15 cellular contexts compared by ENCODE assay signal in the genomic region with DNA sequence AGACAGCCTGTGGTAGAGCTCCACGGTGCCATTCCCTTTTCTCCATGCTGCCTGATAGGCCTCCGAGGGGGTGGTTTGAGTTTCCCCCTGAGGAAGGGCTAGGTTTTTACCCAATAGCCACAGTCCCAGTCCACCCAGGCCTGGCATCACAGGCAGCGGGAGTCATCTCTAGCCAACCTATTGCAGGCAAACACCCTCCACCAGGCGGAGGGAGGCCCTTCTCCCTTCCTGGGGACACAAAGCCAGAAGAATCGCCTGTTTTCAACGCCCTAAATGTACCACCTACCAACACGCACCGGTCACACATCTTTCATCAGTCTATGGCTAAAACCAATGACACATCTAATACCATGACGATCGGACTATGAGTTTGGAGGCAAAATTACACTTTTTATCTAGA. TPM values are rescaled to one million over a fixed set of nuclear protein-coding genes. Genes with fewer than 3 reads are reported as not detected.
DNase-seq lines count a peak whose midpoint lies in the region; ATAC-seq and TF ChIP-seq lines count a peak whose summit lies in the region.
"Had no signal": no experiment of that assay in that cellular context is flagged by ENCODE, and none has a peak within 500 bp of the region (broad histone marks: within the 10 kb centered on the region; RNA-seq: fewer than 3 reads in every experiment).

No MANE protein-coding gene starts in this region.

- H3K79me1 ChIP-seq in trophoblast cell (ENCODE audit: low read length) = no peaks in the 10 kb centered on the region

- H3K4me1 Mint-ChIP-seq in progenitor cell of endocrine pancreas (ENCODE audit: low read depth) = peaks cover 42% of the 10 kb centered on the region

- peaks cover 47% of the 10 kb centered on the region for H3K36me3 Mint-ChIP-seq in progenitor cell of endocrine pancreas (ENCODE audit: insufficient read depth)

- POLR2A ChIA-PET in Panc1 (lab: Charles Lee) = no interaction called here

- H2BK5ac ChIP-seq in trophoblast cell (ENCODE audit: low read depth, low read length, poor library complexity) = no peak overlapping the region

- no peaks in the 10 kb centered on the region for H3K27me3 ChIP-seq in ACC112 (ENCODE audit: insufficient read depth, low read length)
- no peaks in the 10 kb centered on the region for H3K27me3 ChIP-seq in Panc1 (ENCODE audit: control insufficient read depth, insufficient read depth, low read length)
- no peaks in the 10 kb centered on the region for H3K27me3 ChIP-seq in fibroblast of lung (ENCODE audit: control insufficient read depth, insufficient read depth, low read length)
- no peaks in the 10 kb centered on the region for H3K27me3 ChIP-seq in trophoblast cell (ENCODE audit: insufficient read depth, low read length)
- H3K27me3 ChIP-seq: BLaER1 had no signal

- no peak overlapping the region for H3K4me3 Mint-ChIP-seq in progenitor cell of endocrine pancreas (ENCODE audit: low read depth)

- no peak overlapping the region for H3K14ac ChIP-seq in trophoblast cell (ENCODE audit: low read length)

- H3K27ac Mint-ChIP-seq in progenitor cell of endocrine pancreas = no peak overlapping the region

- peaks cover 96% of the 10 kb centered on the region for H3K79me2 ChIP-seq in ACC112 (ENCODE audit: control insufficient read depth, insufficient read depth, low read length, unreplicated experiment)
- H3K79me2 ChIP-seq in fibroblast of lung (ENCODE audit: control insufficient read depth, insufficient read depth, low read length) = peaks cover 95% of the 10 kb centered on the region
- H3K79me2 ChIP-seq in trophoblast cell (ENCODE audit: control insufficient read depth, insufficient read depth, low read length, poor library complexity) = peaks cover 35% of the 10 kb centered on the region

- ATAC-seq in Panc1 (no peak), GM21381 (IDR thresholded peaks at IDR 0.05; ENCODE audit: unreplicated experiment) (no peak)

- no peak overlapping the region for H2AFZ ChIP-seq in ACC112 (ENCODE audit: low read length, unreplicated experiment)
- no peak overlapping the region for H2AFZ ChIP-seq in fibroblast of lung (ENCODE audit: low read length)
- no peak overlapping the region for H2AFZ ChIP-seq in trophoblast cell (ENCODE audit: insufficient read depth, low read length, poor library complexity)

- intact Hi-C loops in Panc1 (cut with micrococcal nuclease; ENCODE audit: unreplicated experiment) = no loop called here

- no peak overlapping the region for H3K18ac ChIP-seq in trophoblast cell (ENCODE audit: low read length)

- CTCF ChIA-PET in Panc1 (lab: Charles Lee) = no interaction called here

- DNase-seq in Panc1 (ENCODE audit: low read depth, low spot score) (no peak), fibroblast of lung (ENCODE audit: low read depth in 2 of 2) (no peak), trophoblast cell (no peak), inferior parietal cortex (ENCODE audit: extremely low spot score) (no peak), progenitor cell of endocrine pancreas (ENCODE audit: low spot score, unreplicated experiment) (no peak), SKM-1 (lab: John Stamatoyannopoulos, UW; ENCODE audit: unreplicated experiment) (no peak)
- DNase-seq: GF-D8, hippocampal formation, mesendoderm, NCI-H2171 treated with DMSO at 0.1 percent for 48 hours, OCI-M1, T1000 had no signal

- H3K9ac ChIP-seq in fibroblast of lung (ENCODE audit: insufficient read depth, low read length) (no peak overlapping the region), trophoblast cell (ENCODE audit: low read length) (no peak overlapping the region)
- H3K9ac ChIP-seq: BLaER1 had no signal

- H3K4me3 ChIP-seq in ACC112 (ENCODE audit: low read depth, low read length) = no peak overlapping the region
- no peak overlapping the region for H3K4me3 ChIP-seq in Panc1 (ENCODE audit: low read depth in 2 of 2, low read length in 2 of 2)
- no peak overlapping the region for H3K4me3 ChIP-seq in fibroblast of lung (replicated peaks in 1 of 4; ENCODE audit: control extremely low read depth in 1 of 4, insufficient read depth in 1 of 4, low read depth in 3 of 4, low read length in 4 of 4)
- no peak overlapping the region for H3K4me3 ChIP-seq in trophoblast cell (ENCODE audit: low read depth, low read length)
- H3K4me3 ChIP-seq: BLaER1 had no signal

- peaks cover 49% of the 10 kb centered on the region for H3K36me3 ChIP-seq in ACC112 (ENCODE audit: insufficient read depth, low read length)
- H3K36me3 ChIP-seq in Panc1 (ENCODE audit: control insufficient read depth, insufficient read depth, low read length) = peaks cover 30% of the 10 kb centered on the region
- peaks cover 33% of the 10 kb centered on the region for H3K36me3 ChIP-seq in fibroblast of lung (ENCODE audit: control insufficient read depth, insufficient read depth, low read length)
- H3K36me3 ChIP-seq in trophoblast cell (ENCODE audit: control insufficient read depth in 1 of 2, insufficient read depth in 2 of 2, low read length in 2 of 2) = peaks cover 68 to 87% of the 10 kb centered on the region in 2 experiments

- H3K4me2 ChIP-seq in fibroblast of lung (ENCODE audit: extremely low read depth, insufficient read depth, low read length) (no peak overlapping the region), trophoblast cell (ENCODE audit: low read length) (no peak overlapping the region)
- H3K4me2 ChIP-seq: BLaER1 had no signal

- no peaks in the 10 kb centered on the region for H3K9me3 Mint-ChIP-seq in progenitor cell of endocrine pancreas (ENCODE audit: low read depth)

- H4K12ac ChIP-seq in trophoblast cell (ENCODE audit: low read depth, low read length) = no peak overlapping the region

- no peak overlapping the region for H4K8ac ChIP-seq in trophoblast cell (ENCODE audit: low read depth, low read length)

- H3K4me1 ChIP-seq in ACC112 (ENCODE audit: control insufficient read depth, insufficient read depth, low read length, unreplicated experiment) = peaks cover 49% of the 10 kb centered on the region
- peaks cover 48% of the 10 kb centered on the region for H3K4me1 ChIP-seq in Panc1 (ENCODE audit: control insufficient read depth, insufficient read depth, low read length)
- H3K4me1 ChIP-seq in fibroblast of lung (ENCODE audit: control insufficient read depth, extremely low read depth, insufficient read depth, low read length) = peaks cover 24% of the 10 kb centered on the region
- H3K4me1 ChIP-seq in trophoblast cell (ENCODE audit: control insufficient read depth in 1 of 2, insufficient read depth in 2 of 2, low read length in 2 of 2) = peaks cover 15 to 16% of the 10 kb centered on the region in 2 experiments

- in situ Hi-C loops in Panc1 (cut with HindIII; ENCODE audit: low pct_unique_long_range_greater_than_20kb, low sequenced_read_pairs) = no loop called here

- no peak overlapping the region for H4K91ac ChIP-seq in trophoblast cell (ENCODE audit: low read depth, low read length)

- H3K23ac ChIP-seq in trophoblast cell (ENCODE audit: low read length) = no peak overlapping the region

- no peaks in the 10 kb centered on the region for H3K9me3 ChIP-seq in Panc1 (ENCODE audit: control insufficient read depth, insufficient read depth, low read depth, low read length)
- no peaks in the 10 kb centered on the region for H3K9me3 ChIP-seq in fibroblast of lung (ENCODE audit: control insufficient read depth, insufficient read depth, low read depth, low read length)
- H3K9me3 ChIP-seq in trophoblast cell (ENCODE audit: insufficient read depth, low read depth, low read length) = peaks cover 2% of the 10 kb centered on the region

- H4K20me1 ChIP-seq in fibroblast of lung (ENCODE audit: control insufficient read depth, extremely low read depth, insufficient read depth, low read length) = peaks cover 13% of the 10 kb centered on the region

- no peak overlapping the region for H2BK12ac ChIP-seq in trophoblast cell (ENCODE audit: low read length)

- H2BK120ac ChIP-seq in trophoblast cell (ENCODE audit: insufficient read depth, low read length, poor library complexity) = no peak overlapping the region

- H2AK5ac ChIP-seq in trophoblast cell (ENCODE audit: low read length) = no peak overlapping the region

- H3K4ac ChIP-seq in trophoblast cell (ENCODE audit: low read depth, low read length) = peak overlapping the region; percentile 44

- no peaks in the 10 kb centered on the region for H3K27me3 Mint-ChIP-seq in progenitor cell of endocrine pancreas

- WGBS in trophoblast cell (ENCODE audit: extremely low coverage, insufficient coverage, insufficient read length) = no CpG with 5 or more reads among the region's 10 CpGs

- no peak for TF ChIP-seq CTCF in Panc1 (IDR thresholded peaks at IDR 0.05)
- no peak for TF ChIP-seq CTCF in fibroblast of lung (conservative IDR thresholded peaks at IDR 0.05 in 1 of 2, IDR thresholded peaks at IDR 0.05 in 1 of 2; ENCODE audit: low read depth in 1 of 2, low read length in 2 of 2)
- no peak for TF ChIP-seq CTCF in progenitor cell of endocrine pancreas (IDR thresholded peaks at IDR 0.05; ENCODE audit: unreplicated experiment)

- no TSS peak for BruUV-seq in Panc1 (replicated peaks; lab: Mats Ljungman, UMichigan)

- H3K27ac ChIP-seq in ACC112 (ENCODE audit: low read depth, low read length) (peak overlapping the region; percentile 97), Panc1 (ENCODE audit: low read length) (0 out of 2 replicates have a peak overlapping the region, but pooled peaks have one; percentile 5), fibroblast of lung (ENCODE audit: insufficient read depth, low read length) (peak overlapping the region; percentile 21), trophoblast cell (ENCODE audit: low read depth, low read length) (no peak overlapping the region)
- H3K27ac ChIP-seq: BLaER1 had no signal

RNA-seq across cellular contexts. Expression of a gene that starts 7.4 kb away (rescaled TPM):
- 234 TPM for total RNA-seq in Panc1 (2021; ENCODE audit: unreplicated experiment)
- polyA plus RNA-seq in Panc1 (2012; ENCODE audit: insufficient read length) = 316 TPM
- total RNA-seq in fibroblast of lung = 41.3 and 64.9 TPM in 2 replicates
- polyA plus RNA-seq in fibroblast of lung = 112 and 139 TPM in 2 replicates
- polyA plus RNA-seq in fibroblast of lung (2012) = 97.6 and 104 TPM in 2 replicates
- polyA minus RNA-seq in fibroblast of lung (ENCODE audit: low replicate concordance) = 201 and 240 TPM in 2 replicates
- polyA plus RNA-seq in trophoblast cell (2013) = 106 and 112 TPM in 2 replicates
- 224 and 227 TPM in 2 replicates for total RNA-seq in progenitor cell of endocrine pancreas

RNA-seq across cellular contexts. Expression of a gene that starts 37.3 kb away (rescaled TPM):
- total RNA-seq in Panc1 (2021; ENCODE audit: unreplicated experiment) (581 TPM), fibroblast of lung (99.4 and 107 TPM in 2 replicates), progenitor cell of endocrine pancreas (5.4 and 5.9 TPM in 2 replicates)
- 1,387 TPM for polyA plus RNA-seq in Panc1 (2012; ENCODE audit: insufficient read length)
- 36.0 and 71.0 TPM in 2 replicates for polyA plus RNA-seq in fibroblast of lung
- 114 and 177 TPM in 2 replicates for polyA plus RNA-seq in fibroblast of lung (2012)
- 65.0 and 109 TPM in 2 replicates for polyA minus RNA-seq in fibroblast of lung (ENCODE audit: low replicate concordance)
- polyA plus RNA-seq in trophoblast cell (2013) = 106 and 112 TPM in 2 replicates

RNA-seq across cellular contexts. Expression of a gene that starts 51.3 kb away (rescaled TPM):
- total RNA-seq in Panc1 (2021; ENCODE audit: unreplicated experiment) (0.77 TPM), fibroblast of lung (under 0.01 and 0.17 TPM in 2 replicates), progenitor cell of endocrine pancreas (0.31 and 0.46 TPM in 2 replicates)
- polyA plus RNA-seq in Panc1 (2012; ENCODE audit: insufficient read length) = 0.27 TPM
- not detected in 2 replicates for polyA plus RNA-seq in fibroblast of lung
- 0.10 TPM in 1 of 2 replicates, not detected in the other for polyA plus RNA-seq in fibroblast of lung (2012)
- polyA minus RNA-seq in fibroblast of lung (ENCODE audit: low replicate concordance) = 0.47 TPM in 1 of 2 replicates, not detected in the other
- 0.18 and 0.22 TPM in 2 replicates for polyA plus RNA-seq in trophoblast cell (2013)

RNA-seq across cellular contexts. Expression of a gene that starts 53.5 kb away (rescaled TPM):
- total RNA-seq in Panc1 (2021; ENCODE audit: unreplicated experiment) (63.6 TPM), fibroblast of lung (8.2 and 10.1 TPM in 2 replicates), progenitor cell of endocrine pancreas (79.0 and 79.3 TPM in 2 replicates)
- 59.2 TPM for polyA plus RNA-seq in Panc1 (2012; ENCODE audit: insufficient read length)
- polyA plus RNA-seq in fibroblast of lung = 4.3 and 7.1 TPM in 2 replicates
- polyA plus RNA-seq in fibroblast of lung (2012) = 4.4 and 7.8 TPM in 2 replicates
- polyA minus RNA-seq in fibroblast of lung (ENCODE audit: low replicate concordance) = 2.6 and 4.7 TPM in 2 replicates
- 16.0 and 17.2 TPM in 2 replicates for polyA plus RNA-seq in trophoblast cell (2013)

Comparison
In these comparisons a context has a peak if more than half of its experiments do, and no peak if none do; other contexts are left out.
1. RNA of a gene that starts 37.3 kb away (total RNA-seq): 581 TPM in Panc1 (single experiment) and 99.4 to 107 TPM in fibroblast of lung; 5.4 to 5.9 TPM in progenitor cell of endocrine pancreas; every median in the first group is over 10 times any median in the second.